Comparison of ENCODE assay signal across 1 cellular context in genomic region chr2:95385570-95385984, GRCh38.
TF ChIP-seq lines count a peak whose summit lies in the region.

No MANE protein-coding gene starts in this region.

TF ChIP-seq in GM23338, 12 proteins besides CTCF, POLR2A, EP300 and RAD21 (continued from another document):
- TF ChIP-seq REST (IDR thresholded peaks at IDR 0.05; ENCODE audit: unreplicated experiment) = no peak
- TF ChIP-seq CREB1 (CRISPR knock-in tag; IDR thresholded peaks at IDR 0.05; ENCODE audit: low read depth) = no peak
- no peak for TF ChIP-seq ZNF331 (CRISPR knock-in tag; IDR thresholded peaks at IDR 0.05; ENCODE audit: low read depth)
- no peak for TF ChIP-seq ETS1 (IDR thresholded peaks at IDR 0.05)
- TF ChIP-seq NANOG (IDR thresholded peaks at IDR 0.05; ENCODE audit: borderline replicate concordance) = no peak
- no peak for TF ChIP-seq ZNF114 (CRISPR knock-in tag; IDR thresholded peaks at IDR 0.05)
- TF ChIP-seq JUNB (IDR thresholded peaks at IDR 0.05; ENCODE audit: unreplicated experiment) = no peak
- no peak for TF ChIP-seq EZH2 (IDR thresholded peaks at IDR 0.05; ENCODE audit: low read depth, unreplicated experiment)
- no peak for TF ChIP-seq EZH2phosphoT487 (IDR thresholded peaks at IDR 0.05; ENCODE audit: unreplicated experiment)
- no peak for TF ChIP-seq STAT1 (IDR thresholded peaks at IDR 0.05; ENCODE audit: unreplicated experiment)
